ENCODE assay signal across 8 cellular contexts in the genomic region with DNA sequence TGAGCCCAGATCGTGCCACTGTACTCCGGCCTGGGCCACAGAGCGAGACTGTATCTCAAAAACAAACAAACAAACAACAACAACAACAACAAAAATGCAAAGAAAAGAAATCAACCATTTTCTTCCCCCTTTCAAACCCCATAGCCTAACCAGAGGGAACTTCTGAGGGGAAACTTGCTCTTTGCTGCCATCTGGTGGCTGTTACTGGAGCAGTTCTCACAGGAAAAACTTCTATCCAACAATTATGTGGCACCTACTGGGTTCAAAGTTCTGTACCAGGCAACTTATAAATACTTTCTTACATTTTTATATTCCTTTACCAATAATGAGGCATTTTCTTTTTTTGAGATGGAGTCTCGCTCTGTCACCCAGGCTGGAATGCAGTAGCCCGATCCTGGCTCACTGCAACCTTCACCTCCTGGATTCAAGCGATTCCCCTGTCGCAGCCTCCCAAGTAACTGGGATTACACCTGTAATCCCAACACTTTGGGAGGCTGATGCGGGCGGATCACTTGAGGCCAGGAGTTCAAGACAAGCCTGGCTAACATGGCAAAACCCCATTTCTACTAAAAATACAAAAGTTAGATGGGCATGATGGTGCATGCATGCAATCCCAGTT. TPM values are rescaled to one million over a fixed set of nuclear protein-coding genes. Genes with fewer than 3 reads are reported as not detected.
DNase-seq lines count a peak whose midpoint lies in the region; ATAC-seq and TF ChIP-seq lines count a peak whose summit lies in the region.

No MANE protein-coding gene starts in this region.

- no peaks in the 10 kb centered on the region for H3K9me3 ChIP-seq in AG04450 (ENCODE audit: control insufficient read depth, insufficient read depth, low read length)

- POLR2A ChIA-PET in AG04450 (lab: Yijun Ruan, JAX): no interaction called here

- TF ChIP-seq CTCF in AG04450 (IDR thresholded peaks at IDR 0.05; ENCODE audit: low read depth, low read length) (peak; percentile 88), mesothelial cell of epicardium (IDR thresholded peaks at IDR 0.05; ENCODE audit: unreplicated experiment) (peak; percentile 80)

- peak; percentile 10 for DNase-seq in AG04450 (ENCODE audit: low read depth, low spot score)
- peak; percentile 40 for DNase-seq in GM19238 (ENCODE audit: insufficient read length, low spot score)
- DNase-seq in NCI-H345 treated with DMSO at 0.1 percent for 48 hours (lab: John Stamatoyannopoulos, UW; ENCODE audit: unreplicated experiment): peak; percentile 4
- DNase-seq in activated CD4-positive, alpha-beta T cell treated with anti-CD3 and anti-CD28 coated beads, Interleukin-2, amount 50 U/mL, for 48 hours: peak; percentile 74 to 79
- DNase-seq in ecto neural progenitor cell (ENCODE audit: low spot score): peak; percentile 77
- DNase-seq in mesothelial cell of epicardium (ENCODE audit: low spot score in 2 of 2, unreplicated experiment in 2 of 2): peak; percentile 36 to 76
- peak; percentile 52 for DNase-seq in stimulated activated CD8-positive, alpha-beta memory T cell treated with anti-CD3 and anti-CD28 coated beads, Interleukin-4, amount 100 ng/mL, for 1 hour (ENCODE audit: low read depth in 2 of 2, low spot score in 1 of 2)

- H3K27me3 ChIP-seq in AG04450 (ENCODE audit: control insufficient read depth, insufficient read depth, low read length): peaks cover 3% of the 10 kb centered on the region

- H3K27ac Mint-ChIP-seq in mesothelial cell of epicardium: no peak overlapping the region

- H3K4me1 Mint-ChIP-seq in mesothelial cell of epicardium: no peaks in the 10 kb centered on the region

- H3K27ac ChIP-seq in AG04450 (ENCODE audit: low read depth, low read length): no peak overlapping the region

- H3K9me3 Mint-ChIP-seq in mesothelial cell of epicardium: no peaks in the 10 kb centered on the region

- no peak overlapping the region for H3K4me3 Mint-ChIP-seq in mesothelial cell of epicardium

- CTCF ChIA-PET in AG04450 (lab: Charles Lee): interaction anchor here (0.6 to 1.1 kb wide), 6 partner anchors 10 to 228 kb away, joined by 3 to 6 read pairs (median 3); no protein-coding TSS in a partner anchor

- no peak for ATAC-seq in HG02759 (IDR thresholded peaks at IDR 0.05; ENCODE audit: unreplicated experiment)

- H3K4me3 ChIP-seq in AG04450 (ENCODE audit: low read depth, low read length): no peak overlapping the region

- H3K27me3 Mint-ChIP-seq in mesothelial cell of epicardium (ENCODE audit: low read depth): peaks cover 7% of the 10 kb centered on the region

- H3K36me3 Mint-ChIP-seq in mesothelial cell of epicardium: no peaks in the 10 kb centered on the region

RNA-seq across cellular contexts. Expression of a gene that starts 50.9 kb away (rescaled TPM):
- polyA plus RNA-seq in AG04450 (2011; rRNA removed): not detected in 2 replicates
- polyA minus RNA-seq in AG04450 (2011; rRNA and poly(A)+ RNA removed): not detected in 2 replicates
- 38.8 to 41.5 TPM (median 40.1 TPM) in 3 replicates for total RNA-seq in mesothelial cell of epicardium

Comparison
In these comparisons a context has a peak if more than half of its experiments do, and no peak if none do; other contexts are left out.
1. DNase-seq: peak in every context shown above with its lines; median percentile 77 in ecto neural progenitor cell; 76 in activated CD4-positive, alpha-beta T cell treated with anti-CD3 and anti-CD28 coated beads, Interleukin-2, amount 50 U/mL, for 48 hours; 56 in mesothelial cell of epicardium; 52 in stimulated activated CD8-positive, alpha-beta memory T cell treated with anti-CD3 and anti-CD28 coated beads, Interleukin-4, amount 100 ng/mL, for 1 hour; 40 in GM19238; 10 in AG04450; 4 in NCI-H345 treated with DMSO at 0.1 percent for 48 hours.